In the genomic region with DNA sequence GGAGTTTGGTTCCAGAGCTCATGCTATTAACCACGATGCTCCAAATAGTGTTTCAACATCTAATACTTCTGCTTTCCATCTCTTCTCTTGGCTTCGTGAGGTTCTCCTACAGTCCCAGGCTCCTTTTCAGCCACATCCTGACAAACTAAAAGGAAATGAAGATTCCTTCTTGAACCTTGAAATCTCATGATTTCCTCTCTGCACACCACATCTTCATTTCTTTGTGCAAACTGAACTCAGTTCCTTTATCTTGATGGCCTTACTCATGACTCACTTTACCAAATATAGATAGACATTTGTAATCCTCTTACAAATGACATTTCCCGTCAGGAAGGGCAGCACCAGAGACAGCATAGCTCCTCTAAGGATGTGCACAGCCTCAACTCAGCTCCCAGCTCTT, we compare ENCODE assay signal across 25 cellular contexts. TPM values are rescaled to one million over a fixed set of nuclear protein-coding genes. Genes with fewer than 3 reads are reported as not detected.
DNase-seq lines count a peak whose midpoint lies in the region; ATAC-seq, FAIRE-seq and TF ChIP-seq lines count a peak whose summit lies in the region.
"Had no signal": no experiment of that assay in that cellular context is flagged by ENCODE, and none has a peak within 500 bp of the region (broad histone marks: within the 10 kb centered on the region; RNA-seq: fewer than 3 reads in every experiment).

No MANE protein-coding gene starts in this region.

- peaks cover 48 to 71% of the 10 kb centered on the region in 2 donors for H3K4me1 Mint-ChIP-seq in stimulated activated naive B cell treated with anti-CD40 and anti-IgM and Interleukin-4, amounts not matched to agents 10 μg/mL and 1 μg/mL and 100 μg/mL, for 72 hours

- CTCF ChIA-PET in endothelial cell of umbilical vein (lab: Charles Lee), result no interaction called here

- H3K4me2 ChIP-seq in endothelial cell of umbilical vein (ENCODE audit: insufficient read depth, low read length), result no peak overlapping the region
- H3K4me2 ChIP-seq: SK-N-SH had no signal

- H3K4me1 ChIP-seq in endothelial cell of umbilical vein (ENCODE audit: control insufficient read depth, extremely low read depth, insufficient read depth, low read length), result no peaks in the 10 kb centered on the region

- intact Hi-C loops in endothelial cell of umbilical vein (cut with micrococcal nuclease), result no loop called here

- peaks cover 0 to 3% of the 10 kb centered on the region in 2 donors for H3K36me3 Mint-ChIP-seq in stimulated activated naive B cell treated with anti-CD40 and anti-IgM and Interleukin-4, amounts not matched to agents 10 μg/mL and 1 μg/mL and 100 μg/mL, for 72 hours
- H3K36me3 Mint-ChIP-seq: activated CD4-positive, alpha-beta memory T cell treated with anti-CD3 and anti-CD28 coated beads for 36 hours had no signal

- POLR2A ChIA-PET in endothelial cell of umbilical vein (lab: Charles Lee), result no interaction called here

- no peak for TF ChIP-seq CTCF in endothelial cell of umbilical vein (IDR thresholded peaks at IDR 0.05; ENCODE audit: extremely low read depth in 1 of 2, insufficient read depth in 1 of 2, low read depth in 1 of 2, low read length in 2 of 2)

- H2AFZ ChIP-seq in endothelial cell of umbilical vein (ENCODE audit: low read depth, low read length), result no peak overlapping the region

- TF ChIP-seq POLR2A in endothelial cell of umbilical vein (IDR thresholded peaks at IDR 0.05; ENCODE audit: low read depth, low read length), result no peak

- DNase-seq in HT1080 (ENCODE audit: low read depth) (peak; percentile 15), NOMO-1 treated with DMSO at 0.1 percent for 48 hours (lab: John Stamatoyannopoulos, UW; ENCODE audit: unreplicated experiment) (peak; percentile 78), endothelial cell of umbilical vein (ENCODE audit: low read depth, low spot score) (no peak), NCI-H748 treated with DMSO at 0.1 percent for 48 hours (lab: John Stamatoyannopoulos, UW) (no peak)
- DNase-seq in stimulated activated naive B cell treated with anti-CD40 and anti-IgM and Interleukin-4, amounts not matched to agents 10 μg/mL and 1 μg/mL and 100 μg/mL, for 72 hours, result no peak
- DNase-seq in activated CD4-positive, alpha-beta T cell treated with anti-CD3 and anti-CD28 coated beads, Interleukin-2, amount 50 U/mL, for 48 hours, result no peak
- DNase-seq: activated B cell treated with CpG ODN at 0.5 μM for 24 hours; activated CD4-positive, alpha-beta memory T cell treated with anti-CD3 and anti-CD28 coated beads for 36 hours; activated effector memory CD4-positive, alpha-beta T cell treated with anti-CD3 and anti-CD28 coated beads, Interleukin-2, amount 50 U/mL, for 16 hours; COR-L47; H9; immature natural killer cell; KG1; NCI-H1092; NCI-H1930; nucleus accumbens; SK-N-SH; small intestine; stimulated activated CD4-positive, alpha-beta T cell treated with anti-CD3 and anti-CD28 coated beads, Interleukin-2, amount 100 ng/mL, for 24 hours; stimulated activated naive CD4-positive, alpha-beta T cell treated with Interleukin-2 at 50 U/mL for 16 hours; T-helper 9 cell had no signal

- H3K9me1 ChIP-seq in endothelial cell of umbilical vein (replicated peaks; ENCODE audit: control insufficient read depth, extremely low read depth, insufficient read depth, low read length), result no peaks in the 10 kb centered on the region

- peaks cover 0 to 9% of the 10 kb centered on the region in 2 donors for H3K9me3 Mint-ChIP-seq in stimulated activated naive B cell treated with anti-CD40 and anti-IgM and Interleukin-4, amounts not matched to agents 10 μg/mL and 1 μg/mL and 100 μg/mL, for 72 hours
- H3K9me3 Mint-ChIP-seq: activated B cell treated with CpG ODN at 0.5 μM for 24 hours; activated CD4-positive, alpha-beta memory T cell treated with anti-CD3 and anti-CD28 coated beads for 36 hours had no signal

- no peaks in the 10 kb centered on the region for H4K20me1 ChIP-seq in endothelial cell of umbilical vein (replicated peaks; ENCODE audit: control insufficient read depth, extremely low read depth, insufficient read depth, low read length)

- H3K4me3 Mint-ChIP-seq in stimulated activated naive B cell treated with anti-CD40 and anti-IgM and Interleukin-4, amounts not matched to agents 10 μg/mL and 1 μg/mL and 100 μg/mL, for 72 hours, result no peak overlapping the region
- H3K4me3 Mint-ChIP-seq: activated B cell treated with CpG ODN at 0.5 μM for 24 hours; activated CD4-positive, alpha-beta memory T cell treated with anti-CD3 and anti-CD28 coated beads for 36 hours; H9; immature natural killer cell had no signal

- H3K79me2 ChIP-seq in endothelial cell of umbilical vein (ENCODE audit: control insufficient read depth, insufficient read depth, low read length), result no peaks in the 10 kb centered on the region

- H3K9ac ChIP-seq in endothelial cell of umbilical vein (replicated peaks; ENCODE audit: extremely low read depth, insufficient read depth, low read length), result no peak overlapping the region
- H3K9ac ChIP-seq: SK-N-SH had no signal

- no peak overlapping the region for H3K27ac ChIP-seq in endothelial cell of umbilical vein (ENCODE audit: insufficient read depth, low read depth, low read length)
- H3K27ac ChIP-seq: epithelial cell of prostate, thoracic aorta had no signal

- ATAC-seq in stimulated activated naive B cell treated with anti-CD40 and anti-IgM and Interleukin-4, amounts not matched to agents 10 μg/mL and 1 μg/mL and 100 μg/mL, for 72 hours (replicated peaks), result no peak
- ATAC-seq in HG02571 (IDR thresholded peaks at IDR 0.05; ENCODE audit: unreplicated experiment), result no peak

- no peak overlapping the region for H3K4me3 ChIP-seq in endothelial cell of umbilical vein (replicated peaks in 1 of 3; ENCODE audit: insufficient read depth in 1 of 3, low read depth in 1 of 3, low read length in 3 of 3)
- H3K4me3 ChIP-seq: thoracic aorta had no signal

- dilution Hi-C loops in endothelial cell of umbilical vein (cut with MboI; ENCODE audit: extremely low pct_ligation_motif_present, low sequenced_read_pairs), result no loop called here

- no peak for FAIRE-seq in endothelial cell of umbilical vein (lab: Jason Lieb, UNC)
- FAIRE-seq: small intestine had no signal

- BruUV-seq in endothelial cell of umbilical vein (replicated peaks; lab: Mats Ljungman, UMichigan), result no TSS peak

- no peaks in the 10 kb centered on the region for H3K27me3 Mint-ChIP-seq in stimulated activated naive B cell treated with anti-CD40 and anti-IgM and Interleukin-4, amounts not matched to agents 10 μg/mL and 1 μg/mL and 100 μg/mL, for 72 hours
- H3K27me3 Mint-ChIP-seq: activated B cell treated with CpG ODN at 0.5 μM for 24 hours; activated CD4-positive, alpha-beta memory T cell treated with anti-CD3 and anti-CD28 coated beads for 36 hours had no signal

- no peaks in the 10 kb centered on the region for H3K27me3 ChIP-seq in endothelial cell of umbilical vein (ENCODE audit: control insufficient read depth in 2 of 2, insufficient read depth in 2 of 2, low read length in 2 of 2)

- no peaks in the 10 kb centered on the region for H3K9me3 ChIP-seq in endothelial cell of umbilical vein (replicated peaks; ENCODE audit: control insufficient read depth, insufficient read depth, low read length)
- H3K9me3 ChIP-seq: SK-N-SH, thoracic aorta had no signal

- H3K27ac Mint-ChIP-seq in stimulated activated naive B cell treated with anti-CD40 and anti-IgM and Interleukin-4, amounts not matched to agents 10 μg/mL and 1 μg/mL and 100 μg/mL, for 72 hours, result peak overlapping the region; percentile 56
- H3K27ac Mint-ChIP-seq: activated CD4-positive, alpha-beta memory T cell treated with anti-CD3 and anti-CD28 coated beads for 36 hours; H9 had no signal

- no peaks in the 10 kb centered on the region for H3K36me3 ChIP-seq in endothelial cell of umbilical vein (ENCODE audit: control insufficient read depth in 2 of 2, extremely low read depth in 1 of 2, insufficient read depth in 2 of 2, low read length in 2 of 2)
- H3K36me3 ChIP-seq: thoracic aorta had no signal

TF ChIP-seq in endothelial cell of umbilical vein, 7 proteins besides CTCF, POLR2A, EP300 and RAD21:
- peak; percentile 10 for TF ChIP-seq FOS (IDR thresholded peaks at IDR 0.05; ENCODE audit: borderline replicate concordance, insufficient read depth, low read length)
- TF ChIP-seq, protein P1, sequence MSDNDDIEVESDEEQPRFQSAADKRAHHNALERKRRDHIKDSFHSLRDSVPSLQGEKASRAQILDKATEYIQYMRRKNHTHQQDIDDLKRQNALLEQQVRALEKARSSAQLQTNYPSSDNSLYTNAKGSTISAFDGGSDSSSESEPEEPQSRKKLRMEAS (IDR thresholded peaks at IDR 0.05; ENCODE audit: insufficient read depth, insufficient read length), result no peak
- no peak for TF ChIP-seq JUN (IDR thresholded peaks at IDR 0.05; ENCODE audit: borderline replicate concordance, insufficient read depth, insufficient read length, low read depth)
- peak; percentile 17 for TF ChIP-seq GATA2 (IDR thresholded peaks at IDR 0.05; ENCODE audit: insufficient read depth, insufficient read length, low read depth, low read length)
- no peak for TF ChIP-seq EZH2 (IDR thresholded peaks at IDR 0.05; ENCODE audit: borderline replicate concordance, low read depth, low read length, severe bottlenecking)
- TF ChIP-seq POLR2AphosphoS5 (IDR thresholded peaks at IDR 0.05; ENCODE audit: insufficient read depth, low read depth, low read length), result no peak
- TF ChIP-seq MYC (IDR thresholded peaks at IDR 0.05; ENCODE audit: low read depth, low read length), result no peak

RNA-seq across cellular contexts. Expression of gene ITGA4, which starts 50.0 kb away (rescaled TPM):
- 28.8 and 30.7 TPM in 2 replicates for total RNA-seq in HT1080 (2014; rRNA removed; shearing (Covaris generic))
- polyA plus RNA-seq in HT1080 (2015; cell fraction: cytosol; rRNA removed), result 15.3 and 22.4 TPM in 2 replicates
- 45.6 and 50.5 TPM in 2 replicates for polyA plus RNA-seq in HT1080 (2015; cell fraction: nucleus; rRNA removed)
- total RNA-seq in endothelial cell of umbilical vein, result 2.8 TPM in 2 replicates
- polyA plus RNA-seq in endothelial cell of umbilical vein, result 1.5 and 1.7 TPM in 2 replicates
- 1.4 and 1.6 TPM in 2 replicates for polyA plus RNA-seq in endothelial cell of umbilical vein (2011; cell fraction: cytosol; rRNA removed)
- polyA plus RNA-seq in endothelial cell of umbilical vein (2011; cell fraction: nucleus; rRNA removed), result 2.2 and 4.0 TPM in 2 replicates
- 10.1 and 11.8 TPM in 2 replicates for polyA plus RNA-seq in endothelial cell of umbilical vein (2012)
- 5.5 and 6.5 TPM in 2 replicates for polyA minus RNA-seq in endothelial cell of umbilical vein
- not detected for polyA minus RNA-seq in endothelial cell of umbilical vein (2011; cell fraction: cytosol; rRNA and poly(A)+ RNA removed)
- 5.2 and 9.7 TPM in 2 replicates for polyA minus RNA-seq in endothelial cell of umbilical vein (2011; cell fraction: nucleus; rRNA and poly(A)+ RNA removed)
- total RNA-seq: HT-29 had no signal

Comparison
In these comparisons a context has a peak if more than half of its experiments do, and no peak if none do; other contexts are left out.
1. DNase-seq: peak in HT1080 (single experiment) and NOMO-1 treated with DMSO at 0.1 percent for 48 hours (single experiment); none in endothelial cell of umbilical vein (single experiment), stimulated activated naive B cell treated with anti-CD40 and anti-IgM and Interleukin-4, amounts not matched to agents 10 μg/mL and 1 μg/mL and 100 μg/mL, for 72 hours (single experiment), activated CD4-positive, alpha-beta T cell treated with anti-CD3 and anti-CD28 coated beads, Interleukin-2, amount 50 U/mL, for 48 hours (0 of 2) and NCI-H748 treated with DMSO at 0.1 percent for 48 hours (single experiment).